ENCODE assay signal across 8 cellular contexts in the genomic region with DNA sequence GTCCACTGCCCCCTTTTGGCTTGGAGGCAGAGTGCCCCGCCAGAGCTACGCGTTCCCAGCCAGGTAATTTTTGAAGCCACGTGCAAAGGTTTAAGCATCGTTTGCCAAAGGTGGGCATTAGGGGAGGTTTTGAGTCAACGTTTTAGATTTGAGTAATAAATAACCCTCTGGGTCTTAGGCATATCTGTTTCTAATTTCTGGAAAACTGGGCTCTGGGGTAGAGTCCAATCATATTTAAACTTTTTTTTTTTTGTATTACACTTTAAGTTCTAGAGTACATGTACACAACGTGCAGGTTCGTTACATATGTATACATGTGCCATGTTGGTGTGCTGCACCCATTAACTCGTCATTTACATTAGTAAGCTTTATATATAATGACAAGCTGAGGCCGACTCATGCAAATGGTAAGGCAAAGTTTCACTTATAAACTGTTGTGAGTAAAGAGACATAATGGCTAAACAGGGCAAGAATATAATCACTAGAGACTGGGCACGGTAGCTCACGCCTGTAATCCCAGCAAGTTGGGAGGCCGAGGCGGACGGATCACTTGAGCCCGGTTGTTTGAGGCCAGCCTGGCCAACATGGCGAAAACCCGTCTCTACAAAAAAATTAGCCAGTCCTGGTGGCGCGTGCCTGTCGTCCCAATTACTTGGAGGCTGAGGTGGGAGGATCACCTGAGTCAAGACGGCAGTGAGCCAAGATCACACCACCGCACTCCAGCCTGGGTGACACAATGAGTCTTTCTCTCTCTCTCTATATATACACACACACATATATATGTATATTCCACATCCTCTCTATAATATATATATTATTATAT. TPM values are rescaled to one million over a fixed set of nuclear protein-coding genes. Genes with fewer than 3 reads are reported as not detected.
DNase-seq lines count a peak whose midpoint lies in the region; ATAC-seq and TF ChIP-seq lines count a peak whose summit lies in the region.

No MANE protein-coding gene starts in this region.

- peak; percentile 46; the same call in 1 of the 2 replicates for TF ChIP-seq CTCF in WTC11 (IDR thresholded peaks at IDR 0.05)
- TF ChIP-seq CTCF in hepatocyte (IDR thresholded peaks at IDR 0.05; ENCODE audit: poor library complexity), result peak; percentile 83

- H3K4me1 Mint-ChIP-seq in T-helper 1 cell treated with Interleukin-12 subunit alpha and Interleukin-12 subunit beta and Interleukin-4 antibody, amounts not matched to agents 30 μg/mL and 1 μg/mL, for 36 hours (ENCODE audit: low read depth), result peaks cover 12% of the 10 kb centered on the region
- no peaks in the 10 kb centered on the region; the same call in 1 of the 2 replicates for H3K4me1 Mint-ChIP-seq in WTC11
- H3K4me1 Mint-ChIP-seq in stimulated activated naive CD8-positive, alpha-beta T cell treated with anti-CD3 and anti-CD28 coated beads, Interleukin-15, amount 100 ng/mL, for 72 hours, result peaks cover 7% of the 10 kb centered on the region

- no peaks in the 10 kb centered on the region for H3K9me3 Mint-ChIP-seq in T-helper 1 cell treated with Interleukin-12 subunit alpha and Interleukin-12 subunit beta and Interleukin-4 antibody, amounts not matched to agents 30 μg/mL and 1 μg/mL, for 36 hours
- no peaks in the 10 kb centered on the region for H3K9me3 Mint-ChIP-seq in WTC11
- H3K9me3 Mint-ChIP-seq in stimulated activated naive CD8-positive, alpha-beta T cell treated with anti-CD3 and anti-CD28 coated beads, Interleukin-15, amount 100 ng/mL, for 72 hours, result no peaks in the 10 kb centered on the region

- no peaks in the 10 kb centered on the region for H4K20me1 ChIP-seq in hepatocyte (ENCODE audit: insufficient read depth, poor library complexity, severe bottlenecking)

- peaks cover 2% of the 10 kb centered on the region for H3K36me3 Mint-ChIP-seq in T-helper 1 cell treated with Interleukin-12 subunit alpha and Interleukin-12 subunit beta and Interleukin-4 antibody, amounts not matched to agents 30 μg/mL and 1 μg/mL, for 36 hours (ENCODE audit: low read depth)
- no peaks in the 10 kb centered on the region for H3K36me3 Mint-ChIP-seq in WTC11

- H3K9me3 ChIP-seq in hepatocyte (ENCODE audit: low read depth), result no peaks in the 10 kb centered on the region

- H3K79me2 ChIP-seq in hepatocyte, result peaks cover 32% of the 10 kb centered on the region

- H3K27ac Mint-ChIP-seq in T-helper 1 cell treated with Interleukin-12 subunit alpha and Interleukin-12 subunit beta and Interleukin-4 antibody, amounts not matched to agents 30 μg/mL and 1 μg/mL, for 36 hours, result peak overlapping the region; percentile 89
- H3K27ac Mint-ChIP-seq in WTC11, result peak overlapping the region; percentile 90; the same call in 1 of the 2 replicates
- peak overlapping the region in 1 of 2 donors; percentile 97 for H3K27ac Mint-ChIP-seq in stimulated activated naive CD8-positive, alpha-beta T cell treated with anti-CD3 and anti-CD28 coated beads, Interleukin-15, amount 100 ng/mL, for 72 hours

- no peak for ATAC-seq in WTC11
- ATAC-seq in stimulated activated naive CD8-positive, alpha-beta T cell treated with anti-CD3 and anti-CD28 coated beads, Interleukin-15, amount 100 ng/mL, for 72 hours, result no peak

- H3K4me2 ChIP-seq in hepatocyte, result peak overlapping the region; percentile 55

- DNase-seq in T-helper 1 cell (no peak), WTC11 (ENCODE audit: low spot score) (no peak), hepatocyte (ENCODE audit: low spot score) (no peak), NCI-H526 (lab: John Stamatoyannopoulos, UW) (no peak), kidney tubule cell (ENCODE audit: low spot score) (no peak)
- no peak for DNase-seq in stimulated activated naive CD8-positive, alpha-beta T cell treated with anti-CD3 and anti-CD28 coated beads, Interleukin-15, amount 100 ng/mL, for 72 hours
- no peak for DNase-seq in activated effector memory CD4-positive, alpha-beta T cell treated with Interleukin-2 at 50 U/mL for 16 hours

- 62% methylated on average over 23 of the region's 23 CpGs for WGBS in hepatocyte (ENCODE audit: low lambda C conversion rate, missing lambda C conversion rate)

- CTCF ChIA-PET in WTC11 (lab: Charles Lee), result interaction anchor here (0.6 to 2.2 kb wide), 22 partner anchors 8 to 813 kb away, joined by 3 to 12 read pairs (median 4); partner anchors contain the start of gene METAP2

- no peaks in the 10 kb centered on the region for H3K27me3 ChIP-seq in hepatocyte

- POLR2A ChIA-PET in WTC11 (lab: Charles Lee), result interaction anchor here (0.8 to 1.8 kb wide), 4 partner anchors 70 to 400 kb away, joined by 3 to 9 read pairs (median 6); partner anchors contain the start of genes FGD6, METAP2, NDUFA12 and VEZT

- no peak overlapping the region for H2AFZ ChIP-seq in hepatocyte

- no peaks in the 10 kb centered on the region for H3K9me2 ChIP-seq in hepatocyte (replicated peaks; ENCODE audit: insufficient read depth)

- H3K27me3 Mint-ChIP-seq in T-helper 1 cell treated with Interleukin-12 subunit alpha and Interleukin-12 subunit beta and Interleukin-4 antibody, amounts not matched to agents 30 μg/mL and 1 μg/mL, for 36 hours (ENCODE audit: low read depth), result peaks cover 6% of the 10 kb centered on the region
- H3K27me3 Mint-ChIP-seq in WTC11 (ENCODE audit: low read depth), result no peaks in the 10 kb centered on the region; the same call in 1 of the 2 replicates
- no peaks in the 10 kb centered on the region for H3K27me3 Mint-ChIP-seq in stimulated activated naive CD8-positive, alpha-beta T cell treated with anti-CD3 and anti-CD28 coated beads, Interleukin-15, amount 100 ng/mL, for 72 hours

- H3K36me3 ChIP-seq in hepatocyte (replicated peaks; ENCODE audit: insufficient read depth, low read depth), result no peaks in the 10 kb centered on the region

- H3K4me1 ChIP-seq in hepatocyte (ENCODE audit: insufficient read depth), result no peaks in the 10 kb centered on the region

- H3K4me3 ChIP-seq in hepatocyte, result no peak overlapping the region

- H3K27ac ChIP-seq in hepatocyte, result no peak overlapping the region

- peak overlapping the region; percentile 91 for H3K4me3 Mint-ChIP-seq in T-helper 1 cell treated with Interleukin-12 subunit alpha and Interleukin-12 subunit beta and Interleukin-4 antibody, amounts not matched to agents 30 μg/mL and 1 μg/mL, for 36 hours
- H3K4me3 Mint-ChIP-seq in WTC11, result peak overlapping the region; percentile 92
- H3K4me3 Mint-ChIP-seq in stimulated activated naive CD8-positive, alpha-beta T cell treated with anti-CD3 and anti-CD28 coated beads, Interleukin-15, amount 100 ng/mL, for 72 hours, result peak overlapping the region; percentile 89 to 92

TF ChIP-seq in WTC11, 78 proteins besides CTCF, POLR2A, EP300 and RAD21:
- TF ChIP-seq, protein P1, sequence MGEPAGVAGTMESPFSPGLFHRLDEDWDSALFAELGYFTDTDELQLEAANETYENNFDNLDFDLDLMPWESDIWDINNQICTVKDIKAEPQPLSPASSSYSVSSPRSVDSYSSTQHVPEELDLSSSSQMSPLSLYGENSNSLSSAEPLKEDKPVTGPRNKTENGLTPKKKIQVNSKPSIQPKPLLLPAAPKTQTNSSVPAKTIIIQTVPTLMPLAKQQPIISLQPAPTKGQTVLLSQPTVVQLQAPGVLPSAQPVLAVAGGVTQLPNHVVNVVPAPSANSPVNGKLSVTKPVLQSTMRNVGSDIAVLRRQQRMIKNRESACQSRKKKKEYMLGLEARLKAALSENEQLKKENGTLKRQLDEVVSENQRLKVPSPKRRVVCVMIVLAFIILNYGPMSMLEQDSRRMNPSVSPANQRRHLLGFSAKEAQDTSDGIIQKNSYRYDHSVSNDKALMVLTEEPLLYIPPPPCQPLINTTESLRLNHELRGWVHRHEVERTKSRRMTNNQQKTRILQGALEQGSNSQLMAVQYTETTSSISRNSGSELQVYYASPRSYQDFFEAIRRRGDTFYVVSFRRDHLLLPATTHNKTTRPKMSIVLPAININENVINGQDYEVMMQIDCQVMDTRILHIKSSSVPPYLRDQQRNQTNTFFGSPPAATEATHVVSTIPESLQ (CRISPR knock-in tag; IDR thresholded peaks at IDR 0.05), result no peak
- TF ChIP-seq, protein P2, sequence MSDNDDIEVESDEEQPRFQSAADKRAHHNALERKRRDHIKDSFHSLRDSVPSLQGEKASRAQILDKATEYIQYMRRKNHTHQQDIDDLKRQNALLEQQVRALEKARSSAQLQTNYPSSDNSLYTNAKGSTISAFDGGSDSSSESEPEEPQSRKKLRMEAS (CRISPR knock-in tag; IDR thresholded peaks at IDR 0.05), result peak; percentile 80; the same call in 1 of the 2 replicates

RNA-seq across cellular contexts. Expression of gene NR2C1, which starts 0.5 kb away (rescaled TPM):
- total RNA-seq in WTC11 (2021), result 45.4 to 53.0 TPM (median 51.1 TPM) in 3 replicates
- 32.9 and 40.6 TPM in 2 replicates for total RNA-seq in hepatocyte
- polyA plus RNA-seq in hepatocyte, result 28.4 and 29.7 TPM in 2 replicates
